Comparison of ENCODE assay signal across 8 cellular contexts in the genomic region with DNA sequence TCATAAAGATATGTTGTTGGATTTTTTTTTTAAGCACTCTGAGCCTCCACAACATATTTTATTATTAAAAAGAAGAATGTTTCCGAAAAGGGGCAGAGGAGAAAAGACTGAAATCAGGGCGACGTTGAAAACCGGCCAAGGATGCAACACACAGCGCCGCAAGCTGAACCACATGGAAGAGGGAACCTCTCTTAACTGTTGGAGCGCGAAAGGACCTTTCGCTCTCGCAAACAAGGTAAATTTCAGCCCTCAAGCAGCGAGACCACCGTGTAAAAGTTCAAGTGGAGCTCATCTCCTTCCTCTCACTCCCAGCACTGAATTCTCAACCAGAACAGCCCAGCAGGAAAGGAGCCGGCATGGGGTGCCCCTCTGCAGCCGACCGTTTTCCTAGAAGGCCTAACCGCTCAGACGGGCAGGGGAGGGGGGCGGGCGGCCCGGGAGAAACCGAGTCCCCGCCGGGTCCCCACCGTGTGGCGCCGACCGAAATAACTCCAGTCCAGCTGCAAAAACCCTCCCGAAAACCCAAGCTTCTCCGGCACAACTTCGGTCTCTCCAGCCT.
DNase-seq lines count a peak whose midpoint lies in the region; ATAC-seq lines count a peak whose summit lies in the region.

No MANE protein-coding gene starts in this region.

- H3K9me3 ChIP-seq in BLaER1 = no peaks in the 10 kb centered on the region
- H3K9me3 ChIP-seq in endocrine pancreas (ENCODE audit: control insufficient read depth, low read length) = no peaks in the 10 kb centered on the region
- H3K9me3 ChIP-seq in muscle layer of duodenum (ENCODE audit: control insufficient read depth in 1 of 2, low read length in 2 of 2) = no peaks in the 10 kb centered on the region

- peak; percentile 43 for DNase-seq in RPMI8226
- DNase-seq in NCI-H510A (lab: John Stamatoyannopoulos, UW) = no peak
- no peak for DNase-seq in NCI-H187 treated with DMSO at 0.1 percent for 48 hours (lab: John Stamatoyannopoulos, UW)

- H3K9ac ChIP-seq in BLaER1 (peak overlapping the region; percentile 84), endocrine pancreas (ENCODE audit: control insufficient read depth, insufficient read depth, low read length) (peak overlapping the region; percentile 57)

- H3K27ac ChIP-seq in BLaER1 = peak overlapping the region; percentile 78
- no peak overlapping the region for H3K27ac ChIP-seq in muscle layer of duodenum (ENCODE audit: low read length)

- peaks cover 26% of the 10 kb centered on the region; the same call in 1 of the 2 replicates for H4K20me1 ChIP-seq in BLaER1

- peak overlapping the region; percentile 93 for H3K4me3 ChIP-seq in BLaER1
- H3K4me3 ChIP-seq in endocrine pancreas (ENCODE audit: control insufficient read depth, insufficient read depth, low read length) = peak overlapping the region; percentile 60
- peak overlapping the region; percentile 77 to 99 for H3K4me3 ChIP-seq in muscle layer of duodenum (ENCODE audit: low read depth in 1 of 2, low read length in 2 of 2)

- H3K4me1 ChIP-seq in BLaER1 (peaks cover 24% of the 10 kb centered on the region), endocrine pancreas (ENCODE audit: control insufficient read depth, insufficient read depth, low read length) (no peaks in the 10 kb centered on the region), muscle layer of duodenum (ENCODE audit: control insufficient read depth in 1 of 2, insufficient read depth in 2 of 2, low read length in 2 of 2) (peaks cover 5 to 11% of the 10 kb centered on the region in 2 donors)

- H3K36me3 ChIP-seq in BLaER1 (peaks cover 5% of the 10 kb centered on the region; the same call in 1 of the 2 replicates), endocrine pancreas (ENCODE audit: control insufficient read depth, insufficient read depth, low read length) (no peaks in the 10 kb centered on the region), muscle layer of duodenum (ENCODE audit: control insufficient read depth in 1 of 2, insufficient read depth in 2 of 2, low read length in 2 of 2) (no peaks in the 10 kb centered on the region)

- H3K4me2 ChIP-seq in BLaER1 = peak overlapping the region; percentile 91

- peak; percentile 8 for ATAC-seq in GM18861 (IDR thresholded peaks at IDR 0.05; ENCODE audit: unreplicated experiment)
- peak; percentile 27 for ATAC-seq in HG03064 (IDR thresholded peaks at IDR 0.05; ENCODE audit: low read depth, unreplicated experiment)

- H3K27me3 ChIP-seq in BLaER1 (no peaks in the 10 kb centered on the region), endocrine pancreas (ENCODE audit: control insufficient read depth, insufficient read depth, low read length) (no peaks in the 10 kb centered on the region), muscle layer of duodenum (ENCODE audit: low read depth, low read length) (no peaks in the 10 kb centered on the region)
